In genomic region chr7:140165422-140165821, GRCh38 we compare ENCODE assay signal across 1 cellular context.
A peak's percentile ranks its signal among the peaks of the same experiment; 100 is the strongest.
TF ChIP-seq lines count a peak whose summit lies in the region.

No MANE protein-coding gene starts in this region.

TF ChIP-seq in HepG2, 621 proteins besides CTCF, POLR2A, EP300 and RAD21:
- TF ChIP-seq FOSL2 (CRISPR knock-in tag; IDR thresholded peaks at IDR 0.05): peak; percentile 93
- no peak for TF ChIP-seq RXRB (CRISPR knock-in tag; IDR thresholded peaks at IDR 0.05; ENCODE audit: borderline replicate concordance)
- TF ChIP-seq CEBPB (IDR thresholded peaks at IDR 0.05; ENCODE audit: borderline replicate concordance, low read depth, low read length): peak; percentile 29; the same call in 1 of the 2 replicates
- TF ChIP-seq CEBPG (CRISPR knock-in tag; IDR thresholded peaks at IDR 0.05): peak; percentile 89
- TF ChIP-seq ZFP82 (CRISPR knock-in tag; IDR thresholded peaks at IDR 0.05; ENCODE audit: borderline replicate concordance): no peak
- TF ChIP-seq, protein P1, sequence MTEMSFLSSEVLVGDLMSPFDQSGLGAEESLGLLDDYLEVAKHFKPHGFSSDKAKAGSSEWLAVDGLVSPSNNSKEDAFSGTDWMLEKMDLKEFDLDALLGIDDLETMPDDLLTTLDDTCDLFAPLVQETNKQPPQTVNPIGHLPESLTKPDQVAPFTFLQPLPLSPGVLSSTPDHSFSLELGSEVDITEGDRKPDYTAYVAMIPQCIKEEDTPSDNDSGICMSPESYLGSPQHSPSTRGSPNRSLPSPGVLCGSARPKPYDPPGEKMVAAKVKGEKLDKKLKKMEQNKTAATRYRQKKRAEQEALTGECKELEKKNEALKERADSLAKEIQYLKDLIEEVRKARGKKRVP (CRISPR knock-in tag; IDR thresholded peaks at IDR 0.05): peak in 1 of 2 experiments; percentile 99; a peak in 2 of 4 replicates
- no peak for TF ChIP-seq CERS6 (CRISPR knock-in tag; IDR thresholded peaks at IDR 0.05)
- TF ChIP-seq MTF1 (CRISPR knock-in tag; IDR thresholded peaks at IDR 0.05): no peak
- no peak for TF ChIP-seq ZNF333 (CRISPR knock-in tag; IDR thresholded peaks at IDR 0.05; ENCODE audit: borderline replicate concordance)
- TF ChIP-seq NFKB2 (CRISPR knock-in tag; IDR thresholded peaks at IDR 0.05; ENCODE audit: borderline replicate concordance): no peak
- no peak for TF ChIP-seq PITX1 (CRISPR knock-in tag; IDR thresholded peaks at IDR 0.05)
- 0 out of 4 replicates have a peak, but pooled peaks of 1 of the 2 experiments have one; percentile 27 for TF ChIP-seq KLF16 (CRISPR knock-in tag; IDR thresholded peaks at IDR 0.05)
- no peak for TF ChIP-seq MAFF (IDR thresholded peaks at IDR 0.05; ENCODE audit: low read depth, low read length)
- TF ChIP-seq THAP11 (CRISPR knock-in tag; IDR thresholded peaks at IDR 0.05): peak; percentile 32; the same call in 1 of the 2 replicates
- no peak for TF ChIP-seq TCF7 (IDR thresholded peaks at IDR 0.05; ENCODE audit: low read depth)
- no peak for TF ChIP-seq ZNF567 (CRISPR knock-in tag; IDR thresholded peaks at IDR 0.05; ENCODE audit: borderline replicate concordance)
- no peak for TF ChIP-seq TP53 (CRISPR knock-in tag; conservative IDR thresholded peaks at IDR 0.05)
